Comparison of ENCODE assay signal across 42 cellular contexts in genomic region chr17:60401819-60402218, GRCh38. TPM values are rescaled to one million over a fixed set of nuclear protein-coding genes. Genes with fewer than 3 reads are reported as not detected.
"Had no signal": no experiment of that assay in that cellular context is flagged by ENCODE, and none has a peak within 500 bp of the region (broad histone marks: within the 10 kb centered on the region; RNA-seq: fewer than 3 reads in every experiment).

No MANE protein-coding gene starts in this region.

- H3K4me3 Mint-ChIP-seq: activated naive CD4-positive, alpha-beta T cell treated with anti-CD3 and anti-CD28 coated beads for 36 hours; activated naive CD4-positive, alpha-beta T cell treated with anti-CD3 and anti-CD28 coated beads, Interleukin-2, amount 10 ng/mL, durations not matched to agents 7 days and 5 days; activated naive CD4-positive, alpha-beta T cell treated with anti-CD3 and anti-CD28 coated beads, Interleukin-2, amount 50 U/mL, for 24 hours; activated naive CD8-positive, alpha-beta T cell; activated naive CD8-positive, alpha-beta T cell treated with anti-CD3 and anti-CD28 coated beads for 36 hours; activated naive CD8-positive, alpha-beta T cell treated with anti-CD3 and anti-CD28 coated beads, Interleukin-2, amount 10 ng/mL, durations not matched to agents 7 days and 5 days; activated naive CD8-positive, alpha-beta T cell treated with anti-CD3 and anti-CD28 coated beads, Interleukin-2, amount 50 U/mL, for 24 hours; activated T-cell treated with anti-CD3 and anti-CD28 coated beads, Interleukin-2, amount 50 U/mL, for 24 hours; activated T-cell treated with anti-CD3 and anti-CD28 coated beads, Interleukin-2, amount 50 U/mL, for 4 hours; activated T-cell treated with anti-CD3 and anti-CD28 coated beads, Interleukin-2, amount 50 U/mL, for 72 hours; activated T-helper 1 cell treated with anti-CD3 and anti-CD28 coated beads, Interleukin-12 subunit alpha, Interleukin-12 subunit beta, Interleukin-2, Interleukin-4 antibody, amounts not matched to agents 30 ng/mL and 10 ng/mL and 1 ng/mL, durations not matched to agents 14 hours and 24 hours and 36 hours; activated T-helper 17 cell treated with anti-CD3 and anti-CD28 coated beads, Interleukin-2, amount 50 U/mL, for 72 hours; brain had no signal

- H3K9me3 ChIP-seq: adrenal gland, ascending aorta, body of pancreas, breast epithelium had no signal

- H3K9me3 Mint-ChIP-seq: activated naive CD4-positive, alpha-beta T cell treated with anti-CD3 and anti-CD28 coated beads for 36 hours; activated naive CD4-positive, alpha-beta T cell treated with anti-CD3 and anti-CD28 coated beads, Interleukin-2, amount 10 ng/mL, durations not matched to agents 7 days and 5 days; activated naive CD4-positive, alpha-beta T cell treated with anti-CD3 and anti-CD28 coated beads, Interleukin-2, amount 50 U/mL, for 24 hours; activated naive CD4-positive, alpha-beta T cell treated with anti-CD3 and anti-CD28 coated beads, Interleukin-2, amount 50 U/mL, for 72 hours; activated naive CD8-positive, alpha-beta T cell treated with anti-CD3 and anti-CD28 coated beads for 36 hours; activated naive CD8-positive, alpha-beta T cell treated with anti-CD3 and anti-CD28 coated beads, Interleukin-2, amount 50 U/mL, for 24 hours; activated T-cell treated with anti-CD3 and anti-CD28 coated beads, Interleukin-2, amount 50 U/mL, for 24 hours; activated T-cell treated with anti-CD3 and anti-CD28 coated beads, Interleukin-2, amount 50 U/mL, for 4 hours; activated T-cell treated with anti-CD3 and anti-CD28 coated beads, Interleukin-2, amount 50 U/mL, for 72 hours; activated T-helper 1 cell treated with anti-CD3 and anti-CD28 coated beads, Interleukin-12 subunit alpha, Interleukin-12 subunit beta, Interleukin-2, Interleukin-4 antibody, amounts not matched to agents 30 ng/mL and 10 ng/mL and 1 ng/mL, durations not matched to agents 14 hours and 24 hours and 36 hours; activated T-helper 17 cell treated with anti-CD3 and anti-CD28 coated beads, Interleukin-2, amount 50 U/mL, for 72 hours; activated T-helper 2 cell treated with anti-CD3 and anti-CD28 coated beads, Interferon-gamma antibody, Interleukin-2, Interleukin-4, amounts not matched to agents 10 μg/mL and 5 μg/mL and 100 μg/mL, durations not matched to agents 14 hours and 24 hours and 36 hours; brain; central memory CD8-positive, alpha-beta T cell had no signal

- H3K36me3 ChIP-seq: adrenal gland, ascending aorta, brain microvascular endothelial cell, breast epithelium, cardiac muscle cell had no signal

- H3K27ac ChIP-seq: adrenal gland, ascending aorta, body of pancreas, brain microvascular endothelial cell, breast epithelium, cardiac muscle cell had no signal

- H3K27ac Mint-ChIP-seq: activated naive CD4-positive, alpha-beta T cell treated with anti-CD3 and anti-CD28 coated beads for 36 hours; activated naive CD4-positive, alpha-beta T cell treated with anti-CD3 and anti-CD28 coated beads, Interleukin-2, amount 10 ng/mL, durations not matched to agents 7 days and 5 days; activated naive CD4-positive, alpha-beta T cell treated with anti-CD3 and anti-CD28 coated beads, Interleukin-2, amount 50 U/mL, for 24 hours; activated naive CD4-positive, alpha-beta T cell treated with anti-CD3 and anti-CD28 coated beads, Interleukin-2, amount 50 U/mL, for 72 hours; activated naive CD8-positive, alpha-beta T cell; activated naive CD8-positive, alpha-beta T cell treated with anti-CD3 and anti-CD28 coated beads for 36 hours; activated naive CD8-positive, alpha-beta T cell treated with anti-CD3 and anti-CD28 coated beads, Interleukin-2, amount 10 ng/mL, durations not matched to agents 7 days and 5 days; activated naive CD8-positive, alpha-beta T cell treated with anti-CD3 and anti-CD28 coated beads, Interleukin-2, amount 50 U/mL, for 24 hours; activated T-cell treated with anti-CD3 and anti-CD28 coated beads, Interleukin-2, amount 50 U/mL, for 24 hours; activated T-cell treated with anti-CD3 and anti-CD28 coated beads, Interleukin-2, amount 50 U/mL, for 72 hours; activated T-helper 1 cell treated with anti-CD3 and anti-CD28 coated beads, Interleukin-12 subunit alpha, Interleukin-12 subunit beta, Interleukin-2, Interleukin-4 antibody, amounts not matched to agents 30 ng/mL and 10 ng/mL and 1 ng/mL, durations not matched to agents 14 hours and 24 hours and 36 hours; activated T-helper 17 cell treated with anti-CD3 and anti-CD28 coated beads, Interleukin-2, amount 50 U/mL, for 72 hours; activated T-helper 2 cell treated with anti-CD3 and anti-CD28 coated beads, Interferon-gamma antibody, Interleukin-2, Interleukin-4, amounts not matched to agents 10 μg/mL and 5 μg/mL and 100 μg/mL, durations not matched to agents 14 hours and 24 hours and 36 hours; brain had no signal

- DNase-seq: activated effector memory CD4-positive, alpha-beta T cell treated with anti-CD3 and anti-CD28 coated beads, Interleukin-2, amount 50 U/mL, for 16 hours; activated effector memory CD4-positive, alpha-beta T cell treated with Interleukin-2 at 50 U/mL for 16 hours; activated gamma-delta T cell; activated gamma-delta T cell treated with Interleukin-2 at 50 U/mL for 16 hours; activated naive CD4-positive, alpha-beta T cell; activated naive CD4-positive, alpha-beta T cell treated with anti-CD3 and anti-CD28 coated beads for 36 hours; activated naive CD4-positive, alpha-beta T cell treated with anti-CD3 and anti-CD28 coated beads, Interleukin-2, amount 10 ng/mL, durations not matched to agents 7 days and 5 days; activated naive CD4-positive, alpha-beta T cell treated with anti-CD3 and anti-CD28 coated beads, Interleukin-2, amount 50 U/mL, for 16 hours; activated naive CD4-positive, alpha-beta T cell treated with Interleukin-2 at 50 U/mL for 16 hours; activated naive CD8-positive, alpha-beta T cell treated with anti-CD3 and anti-CD28 coated beads for 36 hours; activated naive CD8-positive, alpha-beta T cell treated with anti-CD3 and anti-CD28 coated beads, Interleukin-2, amount 10 ng/mL, durations not matched to agents 7 days and 5 days; activated naive CD8-positive, alpha-beta T cell treated with anti-CD3 and anti-CD28 coated beads, Interleukin-2, amount 50 U/mL, for 24 hours; activated T-cell treated with anti-CD3 and anti-CD28 coated beads, Interleukin-2, amount 50 U/mL, for 1 hour; activated T-cell treated with anti-CD3 and anti-CD28 coated beads, Interleukin-2, amount 50 U/mL, for 24 hours; activated T-cell treated with anti-CD3 and anti-CD28 coated beads, Interleukin-2, amount 50 U/mL, for 4 hours; activated T-cell treated with anti-CD3 and anti-CD28 coated beads, Interleukin-2, amount 50 U/mL, for 48 hours; activated T-cell treated with anti-CD3 and anti-CD28 coated beads, Interleukin-2, amount 50 U/mL, for 72 hours; adrenal gland; amygdala; anterior cingulate cortex; aorta; body of pancreas; brain microvascular endothelial cell; caudate nucleus; central memory CD4-positive, alpha-beta T cell; cerebellar nuclear complex had no signal

- H3K27me3 ChIP-seq: adrenal gland, ascending aorta, body of pancreas, brain microvascular endothelial cell, breast epithelium, cardiac muscle cell had no signal

- H3K27me3 Mint-ChIP-seq: activated naive CD4-positive, alpha-beta T cell treated with anti-CD3 and anti-CD28 coated beads, Interleukin-2, amount 50 U/mL, for 24 hours; activated naive CD8-positive, alpha-beta T cell; activated naive CD8-positive, alpha-beta T cell treated with anti-CD3 and anti-CD28 coated beads for 36 hours; activated naive CD8-positive, alpha-beta T cell treated with anti-CD3 and anti-CD28 coated beads, Interleukin-2, amount 50 U/mL, for 24 hours; activated T-cell treated with anti-CD3 and anti-CD28 coated beads, Interleukin-2, amount 50 U/mL, for 24 hours; central memory CD8-positive, alpha-beta T cell had no signal

- FAIRE-seq: astrocyte, bronchial epithelial cell had no signal

- H3K4me1 ChIP-seq: adrenal gland, ascending aorta, body of pancreas, breast epithelium had no signal

- H3K36me3 Mint-ChIP-seq: activated naive CD4-positive, alpha-beta T cell treated with anti-CD3 and anti-CD28 coated beads, Interleukin-2, amount 10 ng/mL, durations not matched to agents 7 days and 5 days; activated naive CD4-positive, alpha-beta T cell treated with anti-CD3 and anti-CD28 coated beads, Interleukin-2, amount 50 U/mL, for 24 hours; activated naive CD4-positive, alpha-beta T cell treated with anti-CD3 and anti-CD28 coated beads, Interleukin-2, amount 50 U/mL, for 72 hours; activated naive CD8-positive, alpha-beta T cell; activated naive CD8-positive, alpha-beta T cell treated with anti-CD3 and anti-CD28 coated beads for 36 hours; brain had no signal

- H3K4me3 ChIP-seq: adrenal gland, ascending aorta, body of pancreas, breast epithelium, cardiac muscle cell had no signal

- ATAC-seq: activated naive CD4-positive, alpha-beta T cell treated with anti-CD3 and anti-CD28 coated beads, Interleukin-2, amount 50 U/mL, for 72 hours; activated naive CD8-positive, alpha-beta T cell treated with anti-CD3 and anti-CD28 coated beads, Interleukin-2, amount 50 U/mL, for 24 hours; activated T-cell treated with anti-CD3 and anti-CD28 coated beads, Interleukin-2, amount 50 U/mL, for 4 hours; activated T-cell treated with anti-CD3 and anti-CD28 coated beads, Interleukin-2, amount 50 U/mL, for 72 hours; activated T-helper 17 cell treated with anti-CD3 and anti-CD28 coated beads, Interleukin-2, amount 50 U/mL, for 72 hours; body of pancreas had no signal

- H3K4me1 Mint-ChIP-seq: central memory CD8-positive, alpha-beta T cell had no signal

RNA-seq across cellular contexts. Expression of gene CHCT1, which starts 20.5 kb away (rescaled TPM):
- total RNA-seq: activated naive CD8-positive, alpha-beta T cell treated with anti-CD3 and anti-CD28 coated beads, Interleukin-2, amount 10 ng/mL, durations not matched to agents 7 days and 5 days; activated T-helper 1 cell treated with anti-CD3 and anti-CD28 coated beads, Interleukin-12 subunit alpha, Interleukin-12 subunit beta, Interleukin-2, Interleukin-4 antibody, amounts not matched to agents 30 ng/mL and 10 ng/mL and 1 ng/mL, durations not matched to agents 14 hours and 24 hours and 36 hours; activated T-helper 17 cell treated with anti-CD3 and anti-CD28 coated beads, Interleukin-2, amount 50 U/mL, for 72 hours; aorta; ascending aorta; astrocyte; body of pancreas; bronchial epithelial cell; cardiac muscle cell; cardiac septum; cerebellum; chondrocyte had no signal
- polyA plus RNA-seq: aorta, cardiac muscle cell had no signal
